1 cellular context compared by ENCODE assay signal in genomic region chr22:49046546-49047305, GRCh38.
TF ChIP-seq lines count a peak whose summit lies in the region.

No MANE protein-coding gene starts in this region.

TF ChIP-seq in GM23338, 12 proteins besides CTCF, POLR2A, EP300 and RAD21 (continued from another document):
- TF ChIP-seq CREB1 (CRISPR knock-in tag; IDR thresholded peaks at IDR 0.05; ENCODE audit: low read depth) (no peak), ZNF114 (CRISPR knock-in tag; IDR thresholded peaks at IDR 0.05) (no peak), STAT1 (IDR thresholded peaks at IDR 0.05; ENCODE audit: unreplicated experiment) (no peak), JUNB (IDR thresholded peaks at IDR 0.05; ENCODE audit: unreplicated experiment) (no peak), ETS1 (IDR thresholded peaks at IDR 0.05) (no peak), EZH2phosphoT487 (IDR thresholded peaks at IDR 0.05; ENCODE audit: unreplicated experiment) (no peak), NANOG (IDR thresholded peaks at IDR 0.05; ENCODE audit: borderline replicate concordance) (no peak), POLR2AphosphoS5 (IDR thresholded peaks at IDR 0.05; ENCODE audit: low read depth) (no peak), EZH2 (IDR thresholded peaks at IDR 0.05; ENCODE audit: low read depth, unreplicated experiment) (no peak)
- TF ChIP-seq, protein P1, sequence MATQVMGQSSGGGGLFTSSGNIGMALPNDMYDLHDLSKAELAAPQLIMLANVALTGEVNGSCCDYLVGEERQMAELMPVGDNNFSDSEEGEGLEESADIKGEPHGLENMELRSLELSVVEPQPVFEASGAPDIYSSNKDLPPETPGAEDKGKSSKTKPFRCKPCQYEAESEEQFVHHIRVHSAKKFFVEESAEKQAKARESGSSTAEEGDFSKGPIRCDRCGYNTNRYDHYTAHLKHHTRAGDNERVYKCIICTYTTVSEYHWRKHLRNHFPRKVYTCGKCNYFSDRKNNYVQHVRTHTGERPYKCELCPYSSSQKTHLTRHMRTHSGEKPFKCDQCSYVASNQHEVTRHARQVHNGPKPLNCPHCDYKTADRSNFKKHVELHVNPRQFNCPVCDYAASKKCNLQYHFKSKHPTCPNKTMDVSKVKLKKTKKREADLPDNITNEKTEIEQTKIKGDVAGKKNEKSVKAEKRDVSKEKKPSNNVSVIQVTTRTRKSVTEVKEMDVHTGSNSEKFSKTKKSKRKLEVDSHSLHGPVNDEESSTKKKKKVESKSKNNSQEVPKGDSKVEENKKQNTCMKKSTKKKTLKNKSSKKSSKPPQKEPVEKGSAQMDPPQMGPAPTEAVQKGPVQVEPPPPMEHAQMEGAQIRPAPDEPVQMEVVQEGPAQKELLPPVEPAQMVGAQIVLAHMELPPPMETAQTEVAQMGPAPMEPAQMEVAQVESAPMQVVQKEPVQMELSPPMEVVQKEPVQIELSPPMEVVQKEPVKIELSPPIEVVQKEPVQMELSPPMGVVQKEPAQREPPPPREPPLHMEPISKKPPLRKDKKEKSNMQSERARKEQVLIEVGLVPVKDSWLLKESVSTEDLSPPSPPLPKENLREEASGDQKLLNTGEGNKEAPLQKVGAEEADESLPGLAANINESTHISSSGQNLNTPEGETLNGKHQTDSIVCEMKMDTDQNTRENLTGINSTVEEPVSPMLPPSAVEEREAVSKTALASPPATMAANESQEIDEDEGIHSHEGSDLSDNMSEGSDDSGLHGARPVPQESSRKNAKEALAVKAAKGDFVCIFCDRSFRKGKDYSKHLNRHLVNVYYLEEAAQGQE (IDR thresholded peaks at IDR 0.05; ENCODE audit: unreplicated experiment), result no peak
